In genomic region chr1:47128854-47129253, GRCh38 we compare ENCODE assay signal across 11 cellular contexts. TPM values are rescaled to one million over a fixed set of nuclear protein-coding genes. Genes with fewer than 3 reads are reported as not detected.
DNase-seq lines count a peak whose midpoint lies in the region; ATAC-seq, FAIRE-seq and TF ChIP-seq lines count a peak whose summit lies in the region.
"Not testable (repeated sequence)": the region's sequence is repeated elsewhere in the genome, so short reads cannot be mapped to it uniquely, and the experiment has no call there.
"Had no signal": no experiment of that assay in that cellular context is flagged by ENCODE, and none has a peak within 500 bp of the region (broad histone marks: within the 10 kb centered on the region; RNA-seq: fewer than 3 reads in every experiment).

No MANE protein-coding gene starts in this region.

- not testable (repeated sequence) for H3K9me3 ChIP-seq in body of pancreas; left lung; lung (ENCODE audit: control insufficient read depth in 2 of 2, insufficient read depth in 1 of 2, low read length in 1 of 2); small intestine (ENCODE audit: control insufficient read depth, low read depth)

- H3K4me3 ChIP-seq in body of pancreas; left lung; lung; small intestine (ENCODE audit: low read depth in 1 of 2, low read length in 2 of 2): not testable (repeated sequence)

- H3K27me3 ChIP-seq in body of pancreas; left lung; lung (ENCODE audit: control insufficient read depth, insufficient read depth); small intestine (ENCODE audit: control insufficient read depth in 2 of 2, insufficient read depth in 2 of 2, low read length in 2 of 2): not testable (repeated sequence)

- H3K4me1 ChIP-seq in body of pancreas; left lung; lung (ENCODE audit: control insufficient read depth in 2 of 2, insufficient read depth in 2 of 2, low read length in 2 of 2); small intestine (ENCODE audit: control insufficient read depth in 2 of 2, insufficient read depth in 1 of 2, low read depth in 1 of 2, low read length in 1 of 2): not testable (repeated sequence)

- DNase-seq in ACHN, result peak; percentile 11
- DNase-seq in NCI-H2029 (lab: John Stamatoyannopoulos, UW), result peak; percentile 59
- DNase-seq in body of pancreas, result peak in 1 of 4 donors; percentile 3
- DNase-seq in left lung, result not testable (repeated sequence)
- DNase-seq in lung (ENCODE audit: low spot score), result peak; percentile 45
- DNase-seq in small intestine, result peak; percentile 16

- intact Hi-C loops in body of pancreas (cut with DNase I); left lung (cut with DNase I): not testable (repeated sequence)

- not testable (repeated sequence) for H3K27ac ChIP-seq in body of pancreas; lung (ENCODE audit: low read depth in 1 of 2, low read length in 1 of 2); small intestine (ENCODE audit: low read depth in 1 of 2, low read length in 1 of 2)
- H3K27ac ChIP-seq in left lung, result peak overlapping the region; percentile 59 to 65

- not testable (repeated sequence) for TF ChIP-seq POLR2A in body of pancreas (IDR thresholded peaks at IDR 0.05)

- WGBS in body of pancreas, 2 donors, result 17 to 29% methylated on average over 2 of the region's 2 CpGs
- 55 to 67% methylated on average over 2 of the region's 2 CpGs for WGBS in lung, 2 donors
- WGBS in small intestine, 3 donors, result 13 to 56% (median 22%) methylated on average over 2 of the region's 2 CpGs

- not testable (repeated sequence) for FAIRE-seq in small intestine (lab: Jason Lieb, UNC)

- not testable (repeated sequence) for H3K36me3 ChIP-seq in body of pancreas (replicated peaks in 1 of 2; ENCODE audit: insufficient read depth in 1 of 2, low read depth in 2 of 2); left lung; lung (ENCODE audit: control insufficient read depth in 2 of 2, insufficient read depth in 2 of 2, low read length in 2 of 2); small intestine (ENCODE audit: control insufficient read depth in 2 of 2, insufficient read depth in 2 of 2, low read length in 2 of 2)

- not testable (repeated sequence) for TF ChIP-seq CTCF in body of pancreas (IDR thresholded peaks at IDR 0.05); left lung (IDR thresholded peaks at IDR 0.05); lung (IDR thresholded peaks at IDR 0.05; ENCODE audit: control extremely low read depth, extremely low read depth)

- in situ Hi-C loops in ACHN (cut with HindIII; ENCODE audit: low pct_ligation_motif_present, low pct_unique_long_range_greater_than_20kb, low sequenced_read_pairs), result not testable (repeated sequence)

- peak; percentile 40 for ATAC-seq in body of pancreas
- ATAC-seq in esophagus mucosa, result peak; percentile 86
- peak; percentile 92 for ATAC-seq in left lung
- peak; percentile 53 for ATAC-seq in lung (ENCODE audit: insufficient read depth, low FRiP score)

RNA-seq across cellular contexts. Expression of gene CYP4A22, which starts 8.4 kb away (rescaled TPM):
- total RNA-seq in body of pancreas (not detected), esophagus mucosa (not detected), left lung (not detected), lung (under 1 TPM; 0.14 to 0.18 TPM)
- polyA plus RNA-seq in lung (under 1 TPM; 0.05 to 0.16 TPM), small intestine (1 to 10 TPM in 1 of 3 donors, under 1 TPM in 2; 0.01 to 1.3 (median 0.54) TPM)
- total RNA-seq: A673; Caco-2; CD8-positive, alpha-beta memory T cell; H4 had no signal
- polyA plus RNA-seq: CD8-positive, alpha-beta memory T cell had no signal

Comparison
In these comparisons a context has a peak if more than half of its experiments do, and no peak if none do; other contexts are left out.
1. ATAC-seq: peak in every context shown above with its lines; median percentile 92 in left lung; 86 in esophagus mucosa; 53 in lung; 40 in body of pancreas.